Comparison of ENCODE assay signal across 1 cellular context in genomic region chr15:67833504-67834248, GRCh38.
TF ChIP-seq lines count a peak whose summit lies in the region.

No MANE protein-coding gene starts in this region.

TF ChIP-seq in K562, 482 proteins besides CTCF, POLR2A, EP300 and RAD21 (continued from another document and continues in another):
- TF ChIP-seq RAD51 (IDR thresholded peaks at IDR 0.05; ENCODE audit: borderline replicate concordance, low read depth) = no peak
- TF ChIP-seq KDM4B (IDR thresholded peaks at IDR 0.05; ENCODE audit: borderline replicate concordance in 2 of 2, low read depth in 1 of 2) = no peak
- peak; percentile 69 to 73; a peak in 1 of 4 replicates for TF ChIP-seq UBTF (IDR thresholded peaks at IDR 0.05; ENCODE audit: borderline replicate concordance in 1 of 2, low read depth in 2 of 2, low read length in 2 of 2)
- TF ChIP-seq ZNF395 (CRISPR knock-in tag; IDR thresholded peaks at IDR 0.05) = no peak
- TF ChIP-seq RNF219 (CRISPR knock-in tag; IDR thresholded peaks at IDR 0.05) = no peak
- no peak for TF ChIP-seq ILF3 (IDR thresholded peaks at IDR 0.05; ENCODE audit: borderline replicate concordance)
- TF ChIP-seq MYNN (IDR thresholded peaks at IDR 0.05) = 0 out of 2 replicates have a peak, but pooled peaks have one; percentile 23
- TF ChIP-seq MYNN (CRISPR knock-in tag; IDR thresholded peaks at IDR 0.05) = no peak
- no peak for TF ChIP-seq ZBTB17 (CRISPR knock-in tag; IDR thresholded peaks at IDR 0.05)
- no peak for TF ChIP-seq SRSF7 (optimal IDR thresholded peaks at IDR 0.05; ENCODE audit: low read depth, low read length)
- TF ChIP-seq MCM5 (IDR thresholded peaks at IDR 0.05; ENCODE audit: low read depth) = no peak
- no peak for TF ChIP-seq HDAC8 (tag; IDR thresholded peaks at IDR 0.05)
- TF ChIP-seq CHAMP1 (IDR thresholded peaks at IDR 0.05) = no peak
- peak; percentile 75 for TF ChIP-seq RBM25 (IDR thresholded peaks at IDR 0.05; ENCODE audit: low read depth, low read length, severe bottlenecking)
- no peak for TF ChIP-seq MECOM (CRISPR knock-in tag; IDR thresholded peaks at IDR 0.05)
- no peak for TF ChIP-seq ZNF644 (tag; IDR thresholded peaks at IDR 0.05; ENCODE audit: low read depth)
- TF ChIP-seq RNF2 (IDR thresholded peaks at IDR 0.05) = no peak
- no peak for TF ChIP-seq ZNF589 (CRISPR knock-in tag; IDR thresholded peaks at IDR 0.05; ENCODE audit: low read depth)
- TF ChIP-seq ETS2 (tag; IDR thresholded peaks at IDR 0.05; ENCODE audit: borderline replicate concordance, poor library complexity, severe bottlenecking) = no peak
- no peak for TF ChIP-seq MIER1 (IDR thresholded peaks at IDR 0.05; ENCODE audit: low read depth)
- no peak for TF ChIP-seq NR2C1 (IDR thresholded peaks at IDR 0.05)
- TF ChIP-seq NR2C1 (tag; IDR thresholded peaks at IDR 0.05) = no peak
- TF ChIP-seq FOXA3 (CRISPR knock-in tag; conservative IDR thresholded peaks at IDR 0.05 in 1 of 2, IDR thresholded peaks at IDR 0.05 in 1 of 2) = peak in 1 of 2 experiments; percentile 51; a peak in 1 of 4 replicates
- peak; percentile 37; the same call in 1 of the 2 replicates for TF ChIP-seq SMC3 (conservative IDR thresholded peaks at IDR 0.05; ENCODE audit: insufficient read depth, low read depth, low read length)
- peak; percentile 26 for TF ChIP-seq HMGN3 (IDR thresholded peaks at IDR 0.05; ENCODE audit: borderline replicate concordance, extremely low read depth, insufficient read length, low read depth, low read length)
- TF ChIP-seq GMEB1 (CRISPR knock-in tag; IDR thresholded peaks at IDR 0.05) = no peak
- no peak for TF ChIP-seq PPARD (CRISPR knock-in tag; IDR thresholded peaks at IDR 0.05)
- TF ChIP-seq DLX4 (CRISPR knock-in tag; IDR thresholded peaks at IDR 0.05) = no peak
- peak; percentile 65 for TF ChIP-seq ARID2 (IDR thresholded peaks at IDR 0.05)
- TF ChIP-seq RFX7 (CRISPR knock-in tag; IDR thresholded peaks at IDR 0.05) = no peak
- no peak for TF ChIP-seq RBFOX2 (IDR thresholded peaks at IDR 0.05; ENCODE audit: low read depth, low read length)
- 0 out of 2 replicates have a peak, but pooled peaks have one; percentile 29 for TF ChIP-seq MYC (IDR thresholded peaks at IDR 0.05; ENCODE audit: low read depth, low read length)
- no peak for TF ChIP-seq MYC (CRISPR knock-in tag; IDR thresholded peaks at IDR 0.05; ENCODE audit: borderline replicate concordance, low read depth)
- no peak for TF ChIP-seq CREB5 (CRISPR knock-in tag; IDR thresholded peaks at IDR 0.05)
- TF ChIP-seq YBX1 (IDR thresholded peaks at IDR 0.05) = no peak
- no peak for TF ChIP-seq HNRNPLL (IDR thresholded peaks at IDR 0.05; ENCODE audit: low read depth, low read length, poor library complexity, severe bottlenecking)
- TF ChIP-seq SAFB2 (IDR thresholded peaks at IDR 0.05; ENCODE audit: borderline replicate concordance, low read depth, low read length, severe bottlenecking) = no peak
- no peak for TF ChIP-seq GTF2A2 (tag; IDR thresholded peaks at IDR 0.05)
- TF ChIP-seq PHB2 (IDR thresholded peaks at IDR 0.05; ENCODE audit: low read depth) = no peak
- no peak for TF ChIP-seq NCOA2 (IDR thresholded peaks at IDR 0.05; ENCODE audit: partially characterized antibody in 2 of 2)
- no peak for TF ChIP-seq GTF2F1 (IDR thresholded peaks at IDR 0.05; ENCODE audit: low read depth, low read length)
- peak; percentile 75 for TF ChIP-seq DEAF1 (CRISPR knock-in tag; IDR thresholded peaks at IDR 0.05)
- no peak for TF ChIP-seq VEZF1 (CRISPR knock-in tag; IDR thresholded peaks at IDR 0.05)
- no peak for TF ChIP-seq ZNF174 (CRISPR knock-in tag; IDR thresholded peaks at IDR 0.05)
- TF ChIP-seq ESRRB (CRISPR knock-in tag; IDR thresholded peaks at IDR 0.05; ENCODE audit: borderline replicate concordance) = no peak
- TF ChIP-seq HNRNPUL1 (IDR thresholded peaks at IDR 0.05; ENCODE audit: low read length) = no peak
- no peak for TF ChIP-seq KLF16 (IDR thresholded peaks at IDR 0.05)
- TF ChIP-seq ELF1 (tag; IDR thresholded peaks at IDR 0.05) = no peak
- no peak for TF ChIP-seq TCF7L2 (IDR thresholded peaks at IDR 0.05; ENCODE audit: low read depth, low read length)
- TF ChIP-seq TFAM (CRISPR knock-in tag; conservative IDR thresholded peaks at IDR 0.05) = no peak
- no peak for TF ChIP-seq NCOA1 (IDR thresholded peaks at IDR 0.05; ENCODE audit: low read depth)
- no peak for TF ChIP-seq ZBTB2 (IDR thresholded peaks at IDR 0.05)
- TF ChIP-seq E2F3 (CRISPR knock-in tag; IDR thresholded peaks at IDR 0.05) = no peak
- no peak for TF ChIP-seq THRAP3 (IDR thresholded peaks at IDR 0.05; ENCODE audit: borderline replicate concordance)
- no peak for TF ChIP-seq MED1 (CRISPR knock-in tag; IDR thresholded peaks at IDR 0.05; ENCODE audit: borderline replicate concordance)
- TF ChIP-seq KLF1 (tag; IDR thresholded peaks at IDR 0.05) = no peak
- TF ChIP-seq C11orf30 (IDR thresholded peaks at IDR 0.05; ENCODE audit: low read depth) = no peak
- TF ChIP-seq EZH2 (IDR thresholded peaks at IDR 0.05; ENCODE audit: borderline replicate concordance, low read depth, low read length) = no peak
- no peak for TF ChIP-seq HDAC1 (IDR thresholded peaks at IDR 0.05)
- no peak for TF ChIP-seq SNRNP70 (optimal IDR thresholded peaks at IDR 0.05; ENCODE audit: low read depth, low read length)
